ENCODE assay signal across 1 cellular context in genomic region chr1:220786337-220787068, GRCh38.
TF ChIP-seq lines count a peak whose summit lies in the region.

TSS of gene MTARC1 (plus strand) at chr1:220786913. CDS start at chr1:220786945, 32 bp downstream.

TF ChIP-seq in HepG2, 621 proteins besides CTCF, POLR2A, EP300 and RAD21 (continued from another document and continues in another):
- TF ChIP-seq AHDC1 (CRISPR knock-in tag; IDR thresholded peaks at IDR 0.05; ENCODE audit: borderline replicate concordance) (no peak), GMEB2 (CRISPR knock-in tag; IDR thresholded peaks at IDR 0.05; ENCODE audit: low read depth) (no peak), KMT2B (CRISPR knock-in tag; IDR thresholded peaks at IDR 0.05) (peak; percentile 61), ZNF30 (CRISPR knock-in tag; IDR thresholded peaks at IDR 0.05) (no peak), ZNF276 (CRISPR knock-in tag; IDR thresholded peaks at IDR 0.05; ENCODE audit: low read depth) (peak; percentile 80), ZNF503 (CRISPR knock-in tag; IDR thresholded peaks at IDR 0.05) (no peak; the same call in 1 of the 2 replicates), HNRNPL (IDR thresholded peaks at IDR 0.05; ENCODE audit: low read depth, low read length) (no peak), AGO2 (optimal IDR thresholded peaks at IDR 0.05; ENCODE audit: low read depth, low read length) (peak; percentile 52), FOXA3 (CRISPR knock-in tag; IDR thresholded peaks at IDR 0.05) (peak; percentile 24; the same call in 1 of the 2 replicates), MYNN (CRISPR knock-in tag; IDR thresholded peaks at IDR 0.05; ENCODE audit: low read depth) (no peak), SP4 (CRISPR knock-in tag; IDR thresholded peaks at IDR 0.05) (no peak), KDM4B (CRISPR knock-in tag; IDR thresholded peaks at IDR 0.05) (0 out of 2 replicates have a peak, but pooled peaks have one; percentile 46), BORCS8-MEF2B (CRISPR knock-in tag; IDR thresholded peaks at IDR 0.05) (0 out of 2 replicates have a peak, but pooled peaks have one; percentile 9), MIXL1 (CRISPR knock-in tag; IDR thresholded peaks at IDR 0.05) (no peak; the same call in 1 of the 2 replicates), ZNF350 (CRISPR knock-in tag; IDR thresholded peaks at IDR 0.05; ENCODE audit: borderline replicate concordance, low read depth) (0 out of 2 replicates have a peak, but pooled peaks have one; percentile 50), FOSL2 (CRISPR knock-in tag; IDR thresholded peaks at IDR 0.05) (peak; percentile 16; the same call in 1 of the 2 replicates), ZNF777 (CRISPR knock-in tag; IDR thresholded peaks at IDR 0.05) (no peak; the same call in 1 of the 2 replicates), SMAD1 (CRISPR knock-in tag; IDR thresholded peaks at IDR 0.05; ENCODE audit: borderline replicate concordance, low read depth) (peak; percentile 79; the same call in 1 of the 2 replicates), TCF7L2 (IDR thresholded peaks at IDR 0.05; ENCODE audit: low read depth, low read length) (no peak), KIAA2018 (CRISPR knock-in tag; IDR thresholded peaks at IDR 0.05; ENCODE audit: borderline replicate concordance) (no peak), PHF8 (CRISPR knock-in tag; IDR thresholded peaks at IDR 0.05) (peak; percentile 78), SRY (CRISPR knock-in tag; IDR thresholded peaks at IDR 0.05) (peak; percentile 44; the same call in 1 of the 2 replicates), ZNF280D (CRISPR knock-in tag; IDR thresholded peaks at IDR 0.05) (no peak; the same call in 1 of the 2 replicates), LRRFIP1 (CRISPR knock-in tag; conservative IDR thresholded peaks at IDR 0.05) (no peak), THAP8 (CRISPR knock-in tag; IDR thresholded peaks at IDR 0.05; ENCODE audit: borderline replicate concordance) (peak; percentile 80; the same call in 1 of the 2 replicates), ISL2 (CRISPR knock-in tag; IDR thresholded peaks at IDR 0.05) (no peak), SMAD3 (CRISPR knock-in tag; IDR thresholded peaks at IDR 0.05) (no peak)
